In genomic region chr6:109333870-109334269, GRCh38 we compare ENCODE assay signal across 2 cellular contexts.
A peak's percentile ranks its signal among the peaks of the same experiment; 100 is the strongest.
TF ChIP-seq lines count a peak whose summit lies in the region.

No MANE protein-coding gene starts in this region.

TF ChIP-seq in HEK293, 187 proteins besides CTCF, POLR2A, EP300 and RAD21:
- TF ChIP-seq ZFHX2 (tag by site-specific recombination; conservative IDR thresholded peaks at IDR 0.05) (peak; percentile 34), EGR2 (tag by site-specific recombination; IDR thresholded peaks at IDR 0.05; ENCODE audit: low read depth) (peak; percentile 47; the same call in 1 of the 2 replicates)
TF ChIP-seq in HEK293: peak in this region for 2; not testable (repeated sequence) for 185.

TF ChIP-seq in K562, 482 proteins besides CTCF, POLR2A, EP300 and RAD21:
- peak; percentile 97 for TF ChIP-seq ZNF431 (CRISPR knock-in tag; IDR thresholded peaks at IDR 0.05)
- peak; percentile 34 for TF ChIP-seq ZFP36 (IDR thresholded peaks at IDR 0.05; ENCODE audit: low read depth, low read length, partially characterized antibody)
